In genomic region chr3:365268-365667, GRCh38 we compare ENCODE assay signal across 13 cellular contexts.
DNase-seq lines count a peak whose midpoint lies in the region; ATAC-seq and TF ChIP-seq lines count a peak whose summit lies in the region.
"Had no signal": no experiment of that assay in that cellular context is flagged by ENCODE, and none has a peak within 500 bp of the region (broad histone marks: within the 10 kb centered on the region; RNA-seq: fewer than 3 reads in every experiment).

No MANE protein-coding gene starts in this region.

- peak; percentile 75 for DNase-seq in kidney tubule cell (ENCODE audit: low spot score)
- DNase-seq in CD4-positive, alpha-beta T cell = no peak
- no peak for DNase-seq in GM10248 (ENCODE audit: extremely low spot score)
- no peak for DNase-seq in NCI-H1417 (lab: John Stamatoyannopoulos, UW)
- DNase-seq in COR-L47 (lab: John Stamatoyannopoulos, UW) = no peak
- DNase-seq: esophagus squamous epithelium, NCI-H2107, occipital lobe had no signal

- H3K27me3 Mint-ChIP-seq in CD4-positive, alpha-beta T cell = no peaks in the 10 kb centered on the region

- peaks cover 4% of the 10 kb centered on the region for H3K9me3 Mint-ChIP-seq in CD4-positive, alpha-beta T cell

- POLR2A ChIA-PET in CD4-positive, alpha-beta T cell (lab: Charles Lee) = no interaction called here
- POLR2A ChIA-PET in GM10248 (lab: Yijun Ruan, JAX) = no interaction called here

- no peaks in the 10 kb centered on the region for H3K27me3 ChIP-seq in CD4-positive, alpha-beta T cell (ENCODE audit: control insufficient read depth, insufficient read depth, low read length)
- H3K27me3 ChIP-seq: esophagus squamous epithelium, suprapubic skin had no signal

- H3K27ac ChIP-seq in CD4-positive, alpha-beta T cell (ENCODE audit: low read depth, low read length) = no peak overlapping the region
- H3K27ac ChIP-seq: esophagus squamous epithelium, suprapubic skin had no signal

- ATAC-seq in GM19023 (IDR thresholded peaks at IDR 0.05; ENCODE audit: unreplicated experiment) = peak; percentile 65
- ATAC-seq in GM21737 (IDR thresholded peaks at IDR 0.05; ENCODE audit: unreplicated experiment) = peak; percentile 89
- peak; percentile 82 for ATAC-seq in HG03097 (IDR thresholded peaks at IDR 0.05; ENCODE audit: low FRiP score, unreplicated experiment)
- ATAC-seq in CD4-positive, alpha-beta T cell (ENCODE audit: poor library complexity) = no peak

- H3K27ac Mint-ChIP-seq in CD4-positive, alpha-beta T cell = no peak overlapping the region
- H3K27ac Mint-ChIP-seq: CD14-positive monocyte had no signal

- no peak overlapping the region for H3K4me3 Mint-ChIP-seq in CD4-positive, alpha-beta T cell
- H3K4me3 Mint-ChIP-seq: CD14-positive monocyte had no signal

- CTCF ChIA-PET in CD4-positive, alpha-beta T cell (lab: Charles Lee) = no interaction called here
- CTCF ChIA-PET in GM10248 (lab: Yijun Ruan, JAX) = no interaction called here

- H3K36me3 Mint-ChIP-seq in CD4-positive, alpha-beta T cell (ENCODE audit: low read depth) = no peaks in the 10 kb centered on the region
- H3K36me3 Mint-ChIP-seq: CD14-positive monocyte had no signal

- H3K9me3 ChIP-seq in CD4-positive, alpha-beta T cell (ENCODE audit: control insufficient read depth, low read length) = no peaks in the 10 kb centered on the region
- H3K9me3 ChIP-seq: suprapubic skin had no signal

- intact Hi-C loops in CD4-positive, alpha-beta T cell (cut with DNase I, micrococcal nuclease) = no loop called here

- H3K4me1 Mint-ChIP-seq in CD4-positive, alpha-beta T cell (ENCODE audit: low read depth) = no peaks in the 10 kb centered on the region
- H3K4me1 Mint-ChIP-seq: CD14-positive monocyte had no signal

- TF ChIP-seq CTCF in CD4-positive, alpha-beta T cell (IDR thresholded peaks at IDR 0.05) = no peak
- no peak for TF ChIP-seq CTCF in GM10248 (IDR thresholded peaks at IDR 0.05; ENCODE audit: control extremely low read depth, extremely low read depth, low read depth, missing control alignments)
